Comparison of ENCODE assay signal across 14 cellular contexts in the genomic region with DNA sequence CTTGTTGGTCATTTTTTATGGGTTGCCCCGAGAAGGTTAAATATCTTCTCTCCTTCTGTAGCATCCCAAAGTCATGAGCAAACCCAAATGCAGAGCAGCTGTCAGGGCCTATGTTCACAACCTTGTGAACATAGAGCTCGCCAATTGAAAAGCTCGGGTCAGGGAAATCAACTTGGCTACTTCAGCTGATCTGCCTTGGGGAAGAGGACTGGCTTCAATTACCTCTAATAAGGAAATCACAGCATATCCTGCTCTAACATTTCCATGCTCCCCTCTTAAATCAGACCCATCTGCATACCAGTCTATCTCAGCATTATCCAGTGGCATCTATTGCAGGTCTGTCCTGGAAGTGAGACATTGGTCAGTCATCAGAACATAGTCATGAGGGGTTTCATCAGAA.
A peak's percentile ranks its signal among the peaks of the same experiment; 100 is the strongest.
DNase-seq lines count a peak whose midpoint lies in the region; ATAC-seq and TF ChIP-seq lines count a peak whose summit lies in the region.
"Had no signal": no experiment of that assay in that cellular context is flagged by ENCODE, and none has a peak within 500 bp of the region (broad histone marks: within the 10 kb centered on the region; RNA-seq: fewer than 3 reads in every experiment).

No MANE protein-coding gene starts in this region.

- TF ChIP-seq POLR2A in Peyer's patch (IDR thresholded peaks at IDR 0.05), result no peak

- H3K4me1 ChIP-seq in lung (ENCODE audit: control insufficient read depth in 2 of 2, insufficient read depth in 2 of 2, low read length in 2 of 2) (no peaks in the 10 kb centered on the region), Peyer's patch (no peaks in the 10 kb centered on the region)

- peak; percentile 23 for DNase-seq in AG09319 (ENCODE audit: extremely low read depth, low read depth)
- DNase-seq in HS-5 (ENCODE audit: low read depth), result peak; percentile 3
- peak; percentile 46 for DNase-seq in fibroblast of gingiva (ENCODE audit: low read depth)
- DNase-seq in lung (ENCODE audit: low spot score), result peak; percentile 11
- DNase-seq in COLO829 (ENCODE audit: low spot score), result no peak
- DNase-seq in Peyer's patch, result no peak
- no peak for DNase-seq in mesenteric fat pad (ENCODE audit: low spot score)
- DNase-seq: 8988T; C1 segment of cervical spinal cord; CD4-positive, alpha-beta T cell; DMS79; H9 had no signal

- WGBS in lung, 2 donors, result 97% methylated on average over 3 of the region's 3 CpGs

- H3K36me3 ChIP-seq in lung (ENCODE audit: control insufficient read depth in 2 of 2, insufficient read depth in 2 of 2, low read length in 2 of 2) (peaks cover 0 to 3% of the 10 kb centered on the region in 2 donors), Peyer's patch (no peaks in the 10 kb centered on the region)

- no peak overlapping the region for H3K4me3 ChIP-seq in lung
- no peak overlapping the region for H3K4me3 ChIP-seq in Peyer's patch
- H3K4me3 ChIP-seq: GM23338 had no signal

- H3K27ac ChIP-seq in lung (ENCODE audit: low read depth in 1 of 2, low read length in 1 of 2), result no peak overlapping the region
- H3K27ac ChIP-seq in Peyer's patch, result no peak overlapping the region

- no peaks in the 10 kb centered on the region for H3K27me3 ChIP-seq in lung (ENCODE audit: control insufficient read depth, insufficient read depth)
- no peaks in the 10 kb centered on the region for H3K27me3 ChIP-seq in Peyer's patch

- TF ChIP-seq CTCF in AG09319 (IDR thresholded peaks at IDR 0.05; ENCODE audit: low read depth, low read length) (no peak), lung (IDR thresholded peaks at IDR 0.05; ENCODE audit: control extremely low read depth, extremely low read depth) (no peak), Peyer's patch (IDR thresholded peaks at IDR 0.05) (no peak)

- H3K9me3 ChIP-seq in lung (ENCODE audit: control insufficient read depth in 2 of 2, insufficient read depth in 1 of 2, low read length in 1 of 2), result peaks cover 0 to 4% of the 10 kb centered on the region in 2 donors
- no peaks in the 10 kb centered on the region for H3K9me3 ChIP-seq in Peyer's patch

- no peak for ATAC-seq in lung (ENCODE audit: insufficient read depth, low FRiP score)
- ATAC-seq: GM23338, HepG2 had no signal

Comparison
In these comparisons a context has a peak if more than half of its experiments do, and no peak if none do; other contexts are left out.
1. DNase-seq: peak in AG09319 (single experiment), HS-5 (single experiment), fibroblast of gingiva (single experiment) and lung (single experiment); none in COLO829 (single experiment), Peyer's patch (0 of 3) and mesenteric fat pad (single experiment).